ENCODE assay signal across 8 cellular contexts in genomic region chr1:18907914-18908845, GRCh38. TPM values are rescaled to one million over a fixed set of nuclear protein-coding genes. Genes with fewer than 3 reads are reported as not detected.
DNase-seq lines count a peak whose midpoint lies in the region; ATAC-seq and TF ChIP-seq lines count a peak whose summit lies in the region.

No MANE protein-coding gene starts in this region.

- H3K9me3 ChIP-seq in SK-N-MC (ENCODE audit: low read depth, low read length) (no peaks in the 10 kb centered on the region), gastrocnemius medialis (no peaks in the 10 kb centered on the region)

- peak overlapping the region; percentile 32 for H3K9ac ChIP-seq in SK-N-MC (ENCODE audit: insufficient read length)

- TF ChIP-seq CTCF in GM10266 (IDR thresholded peaks at IDR 0.05; ENCODE audit: control insufficient read depth, insufficient read depth, low read depth, missing control alignments) (no peak), gastrocnemius medialis (IDR thresholded peaks at IDR 0.05 in 4 of 5, conservative IDR thresholded peaks at IDR 0.05 in 1 of 5) (no peak)

- peaks cover 40% of the 10 kb centered on the region for H3K36me3 Mint-ChIP-seq in T-helper 2 cell treated with Interferon-gamma antibody and Interleukin-4, amounts not matched to agents 5 μg/mL and 100 μg/mL, for 36 hours (ENCODE audit: low read depth)

- H3K4me3 ChIP-seq in SK-N-MC (no peak overlapping the region), gastrocnemius medialis (no peak overlapping the region)

- no peak overlapping the region for H3K27ac Mint-ChIP-seq in T-helper 2 cell treated with Interferon-gamma antibody and Interleukin-4, amounts not matched to agents 5 μg/mL and 100 μg/mL, for 36 hours

- TF ChIP-seq POLR2A in gastrocnemius medialis (IDR thresholded peaks at IDR 0.05), result no peak

- H3K4me1 Mint-ChIP-seq in T-helper 2 cell treated with Interferon-gamma antibody and Interleukin-4, amounts not matched to agents 5 μg/mL and 100 μg/mL, for 36 hours (ENCODE audit: low read depth), result peaks cover 10% of the 10 kb centered on the region

- no peaks in the 10 kb centered on the region for H3K27me3 Mint-ChIP-seq in T-helper 2 cell treated with Interferon-gamma antibody and Interleukin-4, amounts not matched to agents 5 μg/mL and 100 μg/mL, for 36 hours (ENCODE audit: low read depth)

- H3K9me3 Mint-ChIP-seq in T-helper 2 cell treated with Interferon-gamma antibody and Interleukin-4, amounts not matched to agents 5 μg/mL and 100 μg/mL, for 36 hours, result no peaks in the 10 kb centered on the region

- no peak overlapping the region for H3K4me3 Mint-ChIP-seq in T-helper 2 cell treated with Interferon-gamma antibody and Interleukin-4, amounts not matched to agents 5 μg/mL and 100 μg/mL, for 36 hours

- ATAC-seq in gastrocnemius medialis, result no peak
- ATAC-seq in activated CD4-positive, CD25-positive, alpha-beta regulatory T cell treated with anti-CD3 and anti-CD28 coated beads, Interleukin-2, amount 50 U/mL, for 24 hours, result no peak
- no peak for ATAC-seq in HG03442 (IDR thresholded peaks at IDR 0.05; ENCODE audit: unreplicated experiment)

- intact Hi-C loops in gastrocnemius medialis (cut with DNase I; ENCODE audit: low total_unique reads), result loop anchor here (10.0 kb wide), 1 partner anchor 337 kb away; no protein-coding TSS in a partner anchor

- in situ Hi-C loops in gastrocnemius medialis (cut with MboI; ENCODE audit: low sequenced_read_pairs in 4 of 4), result loop anchor here (5.0 to 25.0 kb wide), 5 partner anchors 169 to 329 kb away; no protein-coding TSS in a partner anchor

- peak overlapping the region; percentile 67 for H3K27ac ChIP-seq in SK-N-MC
- peak overlapping the region; percentile 43 to 72 (median 64) for H3K27ac ChIP-seq in gastrocnemius medialis

- no peaks in the 10 kb centered on the region for H3K27me3 ChIP-seq in gastrocnemius medialis

- DNase-seq in GM10266 (ENCODE audit: extremely low spot score), result peak; percentile 38
- DNase-seq in SK-N-MC (ENCODE audit: low read depth, low spot score), result no peak
- DNase-seq in germinal center (ENCODE audit: low spot score), result peak; percentile 64
- DNase-seq in gastrocnemius medialis, result peak in 1 of 2 donors; percentile 27
- no peak for DNase-seq in T-helper 2 cell treated with Interferon-gamma antibody and Interleukin-4, amounts not matched to agents 5 μg/mL and 100 μg/mL, for 36 hours (ENCODE audit: low spot score)
- DNase-seq in activated CD4-positive, alpha-beta T cell treated with anti-CD3 and anti-CD28 coated beads, Interleukin-2, amount 50 U/mL, for 1 hour, result no peak

- H3K36me3 ChIP-seq in SK-N-MC (ENCODE audit: insufficient read depth, low read length) (peaks cover 42% of the 10 kb centered on the region; the same call in 1 of the 2 replicates), gastrocnemius medialis (no peaks in the 10 kb centered on the region)

- H3K4me1 ChIP-seq in gastrocnemius medialis, result peaks cover 10 to 25% of the 10 kb centered on the region in 2 donors

RNA-seq across cellular contexts. Expression of gene ALDH4A1, which starts 5.8 kb away (rescaled TPM):
- 10 to 100 TPM; 22.8 to 35.3 (median 31.4) TPM for total RNA-seq in gastrocnemius medialis

RNA-seq across cellular contexts. Expression of gene IFFO2, which starts 48.3 kb away (rescaled TPM):
- total RNA-seq in gastrocnemius medialis, result 10 to 100 TPM in 1 of 4 donors, 1 to 10 TPM in 3; 2.1 to 16.3 (median 5.7) TPM

RNA-seq across cellular contexts. Expression of gene TAS1R2, which starts 48.7 kb away (rescaled TPM):
- total RNA-seq in gastrocnemius medialis, result not detected

Comparison
In these comparisons a context has a peak if more than half of its experiments do, and no peak if none do; other contexts are left out.
1. DNase-seq: peak in GM10266 (single experiment) and germinal center (single experiment); none in SK-N-MC (single experiment), T-helper 2 cell treated with Interferon-gamma antibody and Interleukin-4, amounts not matched to agents 5 μg/mL and 100 μg/mL, for 36 hours (single experiment) and activated CD4-positive, alpha-beta T cell treated with anti-CD3 and anti-CD28 coated beads, Interleukin-2, amount 50 U/mL, for 1 hour (single experiment).